ENCODE assay signal across 15 cellular contexts in the genomic region with DNA sequence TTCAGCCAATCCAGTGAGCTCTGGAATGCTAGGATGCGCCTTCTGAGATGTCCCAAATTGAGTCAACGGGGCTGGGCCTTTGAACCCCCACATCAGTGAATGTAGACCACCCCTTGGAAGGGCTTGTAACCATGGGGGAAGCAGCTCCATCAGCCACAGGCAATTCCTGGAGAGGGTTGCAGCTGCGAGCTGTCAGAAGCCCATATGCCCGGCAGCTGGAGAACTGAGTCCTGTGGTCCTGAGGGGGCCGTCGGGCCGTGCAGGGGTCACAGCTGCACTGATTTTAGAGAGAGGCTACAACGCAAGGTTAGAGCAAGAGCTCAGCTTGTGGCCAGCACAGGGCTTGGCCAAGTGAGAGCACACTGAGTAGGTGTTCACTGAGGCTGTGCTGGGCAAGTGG.
"Had no signal": no experiment of that assay in that cellular context is flagged by ENCODE, and none has a peak within 500 bp of the region (broad histone marks: within the 10 kb centered on the region; RNA-seq: fewer than 3 reads in every experiment).

No MANE protein-coding gene starts in this region.

- H3K36me3 Mint-ChIP-seq: mesothelial cell of epicardium; stimulated activated naive B cell treated with anti-CD40 and anti-IgM and Interleukin-4, amounts not matched to agents 10 μg/mL and 1 μg/mL and 100 μg/mL, for 72 hours; WTC11 had no signal

- H3K4me1 Mint-ChIP-seq: mesothelial cell of epicardium; neural crest cell; stimulated activated naive B cell treated with anti-CD40 and anti-IgM and Interleukin-4, amounts not matched to agents 10 μg/mL and 1 μg/mL and 100 μg/mL, for 72 hours had no signal

- H3K27ac Mint-ChIP-seq: activated CD4-positive, alpha-beta T cell treated with anti-CD3 and anti-CD28 coated beads, Interleukin-2, amount 10 ng/mL, durations not matched to agents 24 days and 14 days; activated CD8-positive, alpha-beta T cell treated with anti-CD3 and anti-CD28 coated beads, Interleukin-2, amount 10 ng/mL, durations not matched to agents 7 days and 5 days; mesothelial cell of epicardium; stimulated activated naive B cell treated with anti-CD40 and anti-IgM and Interleukin-4, amounts not matched to agents 10 μg/mL and 1 μg/mL and 100 μg/mL, for 72 hours; T-helper 17 cell; WTC11 had no signal

- H3K9me3 ChIP-seq: ovary had no signal

- H3K27ac ChIP-seq: hepatocyte, ovary had no signal

- H3K4me3 ChIP-seq: hepatocyte, ovary had no signal

- H3K27me3 ChIP-seq: hepatocyte, ovary had no signal

- H3K4me3 Mint-ChIP-seq: activated CD4-positive, alpha-beta T cell treated with anti-CD3 and anti-CD28 coated beads, Interleukin-2, amount 10 ng/mL, durations not matched to agents 24 days and 14 days; activated CD8-positive, alpha-beta T cell treated with anti-CD3 and anti-CD28 coated beads, Interleukin-2, amount 10 ng/mL, durations not matched to agents 7 days and 5 days; mesothelial cell of epicardium; neural crest cell; stimulated activated naive B cell treated with anti-CD40 and anti-IgM and Interleukin-4, amounts not matched to agents 10 μg/mL and 1 μg/mL and 100 μg/mL, for 72 hours; T-helper 17 cell; WTC11 had no signal

- ATAC-seq: activated CD8-positive, alpha-beta T cell treated with anti-CD3 and anti-CD28 coated beads, Interleukin-2, amount 10 ng/mL, durations not matched to agents 7 days and 5 days; stimulated activated naive B cell treated with anti-CD40 and anti-IgM and Interleukin-4, amounts not matched to agents 10 μg/mL and 1 μg/mL and 100 μg/mL, for 72 hours; T-helper 17 cell; WTC11 had no signal

- H3K36me3 ChIP-seq: ovary had no signal

- DNase-seq: activated CD4-positive, alpha-beta T cell treated with anti-CD3 and anti-CD28 coated beads, Interleukin-2, amount 10 ng/mL, durations not matched to agents 24 days and 14 days; activated CD8-positive, alpha-beta T cell treated with anti-CD3 and anti-CD28 coated beads, Interleukin-2, amount 10 ng/mL, durations not matched to agents 7 days and 5 days; activated naive CD4-positive, alpha-beta T cell treated with anti-CD3 and anti-CD28 coated beads, Interleukin-2, amount 50 U/mL, for 16 hours; activated T-cell treated with anti-CD3 and anti-CD28 coated beads for 4 hours; caudate nucleus; erythroblast; ovary; stimulated activated CD4-positive, alpha-beta T cell treated with anti-CD3 and anti-CD28 coated beads, Interleukin-12 subunit alpha, Interleukin-12 subunit beta, amount 100 ng/mL, for 4 hours; stimulated activated naive B cell treated with anti-CD40 and anti-IgM and Interleukin-4, amounts not matched to agents 10 μg/mL and 1 μg/mL and 100 μg/mL, for 72 hours; T-helper 17 cell; trophoblast cell had no signal

- H3K9me3 Mint-ChIP-seq: activated CD4-positive, alpha-beta T cell treated with anti-CD3 and anti-CD28 coated beads, Interleukin-2, amount 10 ng/mL, durations not matched to agents 24 days and 14 days; neural crest cell; stimulated activated naive B cell treated with anti-CD40 and anti-IgM and Interleukin-4, amounts not matched to agents 10 μg/mL and 1 μg/mL and 100 μg/mL, for 72 hours; WTC11 had no signal
